8 cellular contexts compared by ENCODE assay signal in genomic region chr7:149027560-149028345, GRCh38. TPM values are rescaled to one million over a fixed set of nuclear protein-coding genes. Genes with fewer than 3 reads are reported as not detected.
A peak's percentile ranks its signal among the peaks of the same experiment; 100 is the strongest.
DNase-seq lines count a peak whose midpoint lies in the region; ATAC-seq and TF ChIP-seq lines count a peak whose summit lies in the region.

No MANE protein-coding gene starts in this region.

- no peaks in the 10 kb centered on the region for H3K36me3 ChIP-seq in SU-DHL-6 (ENCODE audit: low read length)
- no peaks in the 10 kb centered on the region for H3K36me3 ChIP-seq in ovary

- peaks cover 51% of the 10 kb centered on the region for H3K79me2 ChIP-seq in SU-DHL-6 (ENCODE audit: insufficient read depth, low read length)

- H3K9me2 ChIP-seq in SU-DHL-6 (replicated peaks; ENCODE audit: insufficient read depth, low read length) = no peaks in the 10 kb centered on the region

- H3K4me1 ChIP-seq in ovary (ENCODE audit: insufficient read depth) = peaks cover 6% of the 10 kb centered on the region

- no peak for TF ChIP-seq CTCF in SU-DHL-6 (IDR thresholded peaks at IDR 0.05; ENCODE audit: insufficient read depth, low read length, poor library complexity, severe bottlenecking)
- no peak for TF ChIP-seq CTCF in fibroblast of mammary gland (conservative IDR thresholded peaks at IDR 0.05; ENCODE audit: control insufficient read depth, insufficient read depth, low read depth, low read length)
- TF ChIP-seq CTCF in ovary (IDR thresholded peaks at IDR 0.05) = no peak

- H3K27ac ChIP-seq in SU-DHL-6 (ENCODE audit: low read depth, low read length) (peak overlapping the region; percentile 82), ovary (peak overlapping the region; percentile 65 to 94)

- no peaks in the 10 kb centered on the region for H3K9me3 Mint-ChIP-seq in activated CD4-positive, alpha-beta T cell treated with anti-CD3 and anti-CD28 coated beads, Interleukin-2, amount 10 ng/mL, durations not matched to agents 7 days and 5 days

- H4K20me1 ChIP-seq in SU-DHL-6 (ENCODE audit: low read depth, low read length) = no peaks in the 10 kb centered on the region

- H3K9ac ChIP-seq in SU-DHL-6 (ENCODE audit: low read length) = peak overlapping the region; percentile 95

- intact Hi-C loops in ovary (cut with DNase I) = loop anchor here in 1 of 4 donors (2.0 kb wide), 1 partner anchor 21 kb away; no protein-coding TSS in a partner anchor

- no peak for TF ChIP-seq EP300 in ovary (IDR thresholded peaks at IDR 0.05)

- 1% methylated on average over 29 to 43 of the region's 43 CpGs for WGBS in ovary, 3 donors

- H3K4me1 Mint-ChIP-seq in activated CD4-positive, alpha-beta T cell treated with anti-CD3 and anti-CD28 coated beads, Interleukin-2, amount 10 ng/mL, durations not matched to agents 7 days and 5 days = peaks cover 46% of the 10 kb centered on the region

- TF ChIP-seq POLR2A in ovary (IDR thresholded peaks at IDR 0.05) = no peak

- POLR2A ChIA-PET in activated CD4-positive, alpha-beta T cell treated with anti-CD3 and anti-CD28 coated beads, Interleukin-2, amount 10 ng/mL, durations not matched to agents 7 days and 5 days (lab: Charles Lee) = no interaction called here

- CTCF ChIA-PET in activated CD4-positive, alpha-beta T cell treated with anti-CD3 and anti-CD28 coated beads, Interleukin-2, amount 10 ng/mL, durations not matched to agents 7 days and 5 days (lab: Charles Lee) = interaction anchor here (0.8 to 3.4 kb wide), 5 partner anchors 14 to 98 kb away, joined by 3 to 14 read pairs (median 4); partner anchors contain the start of gene ZNF425

- peak overlapping the region; percentile 94 for H3K27ac Mint-ChIP-seq in activated CD4-positive, alpha-beta T cell treated with anti-CD3 and anti-CD28 coated beads, Interleukin-2, amount 10 ng/mL, durations not matched to agents 7 days and 5 days

- H3K9me3 ChIP-seq in SU-DHL-6 (ENCODE audit: insufficient read depth, low read length) (no peaks in the 10 kb centered on the region), ovary (no peaks in the 10 kb centered on the region)

- H3K4me3 Mint-ChIP-seq in activated CD4-positive, alpha-beta T cell treated with anti-CD3 and anti-CD28 coated beads, Interleukin-2, amount 10 ng/mL, durations not matched to agents 7 days and 5 days = peak overlapping the region; percentile 96

- H3K27me3 ChIP-seq in SU-DHL-6 (ENCODE audit: low read length) = no peaks in the 10 kb centered on the region
- no peaks in the 10 kb centered on the region for H3K27me3 ChIP-seq in ovary

- ATAC-seq in HG03469 (IDR thresholded peaks at IDR 0.05; ENCODE audit: unreplicated experiment) = no peak

- peak overlapping the region; percentile 60 for H2AFZ ChIP-seq in SU-DHL-6 (ENCODE audit: low read depth, low read length, severe bottlenecking)

- H3K4me3 ChIP-seq in SU-DHL-6 (ENCODE audit: insufficient read depth, low read length, poor library complexity, severe bottlenecking) (peak overlapping the region; percentile 90), fibroblast of mammary gland (ENCODE audit: control insufficient read depth, low read depth, low read length) (peak overlapping the region; percentile 91), ovary (peak overlapping the region; percentile 81)

- H3K4me2 ChIP-seq in SU-DHL-6 (ENCODE audit: low read depth, low read length, poor library complexity, severe bottlenecking) = peak overlapping the region; percentile 90

- H3F3A ChIP-seq in SU-DHL-6 (ENCODE audit: insufficient read depth) = 0 out of 2 replicates have a peak, but pooled peaks cover 9% of the 10 kb centered on the region

- H3K36me3 Mint-ChIP-seq in activated CD4-positive, alpha-beta T cell treated with anti-CD3 and anti-CD28 coated beads, Interleukin-2, amount 10 ng/mL, durations not matched to agents 7 days and 5 days (ENCODE audit: low read depth) = peaks cover 18% of the 10 kb centered on the region

- no peaks in the 10 kb centered on the region for H3K27me3 Mint-ChIP-seq in activated CD4-positive, alpha-beta T cell treated with anti-CD3 and anti-CD28 coated beads, Interleukin-2, amount 10 ng/mL, durations not matched to agents 7 days and 5 days

- DNase-seq in activated CD4-positive, alpha-beta T cell treated with anti-CD3 and anti-CD28 coated beads, Interleukin-2, amount 10 ng/mL, durations not matched to agents 7 days and 5 days = no peak
- no peak for DNase-seq in activated CD4-positive, alpha-beta T cell treated with anti-CD3 and anti-CD28 coated beads, Interleukin-2, amount 50 U/mL, for 1 hour
- DNase-seq in fibroblast of mammary gland (ENCODE audit: low read depth) (peak; percentile 21), ovary (no peak), iPS-NIHi7 (ENCODE audit: extremely low spot score) (no peak), midbrain (lab: John Stamatoyannopoulos, UW) (no peak)

RNA-seq across cellular contexts. Expression of gene PDIA4, which starts 0.6 kb away (rescaled TPM):
- total RNA-seq in activated CD4-positive, alpha-beta T cell treated with anti-CD3 and anti-CD28 coated beads, Interleukin-2, amount 10 ng/mL, durations not matched to agents 7 days and 5 days = 10 to 100 TPM; 94.8 to 97.4 TPM
- total RNA-seq in ovary = 100 to 1,000 TPM in 2 of 7 donors, 10 to 100 TPM in 5; 49.6 to 130 (median 72.4) TPM
- polyA plus RNA-seq in ovary = 10 to 100 TPM; 52.2 to 78.5 TPM
